21 cellular contexts compared by ENCODE assay signal in the genomic region with DNA sequence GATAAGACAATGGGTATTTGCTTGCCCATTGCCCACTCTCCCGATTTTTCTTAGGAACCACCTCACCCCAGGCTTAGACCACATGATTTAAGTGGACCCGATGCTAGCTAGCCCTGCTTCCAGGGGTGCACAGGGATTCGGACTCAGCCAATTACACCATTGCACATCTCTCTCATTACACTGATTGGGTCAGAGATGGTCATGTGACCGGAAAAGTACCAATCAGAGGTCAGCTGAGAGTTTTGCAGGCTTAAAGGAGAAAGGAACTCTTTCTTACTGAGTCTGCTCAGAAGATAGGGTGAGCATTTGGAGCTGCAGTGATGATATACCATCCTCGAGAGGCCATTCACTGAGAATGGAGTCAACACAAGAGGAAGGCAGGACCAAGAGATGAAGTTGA. TPM values are rescaled to one million over a fixed set of nuclear protein-coding genes. Genes with fewer than 3 reads are reported as not detected.
DNase-seq lines count a peak whose midpoint lies in the region; ATAC-seq, FAIRE-seq and TF ChIP-seq lines count a peak whose summit lies in the region.
"Had no signal": no experiment of that assay in that cellular context is flagged by ENCODE, and none has a peak within 500 bp of the region (broad histone marks: within the 10 kb centered on the region; RNA-seq: fewer than 3 reads in every experiment).

No MANE protein-coding gene starts in this region.

- H3K27ac ChIP-seq in cardiac muscle cell (peak overlapping the region; percentile 90), left ventricle myocardium inferior (replicated peaks) (no peak overlapping the region), H1 (ENCODE audit: low read depth, low read length) (no peak overlapping the region), thoracic aorta (no peak overlapping the region)
- H3K27ac ChIP-seq: PC-9, RWPE1 had no signal

- H3K27me3 ChIP-seq in cardiac muscle cell (no peaks in the 10 kb centered on the region), left ventricle myocardium inferior (ENCODE audit: low read depth) (peaks cover 26% of the 10 kb centered on the region), H1 (replicated peaks in 1 of 4; ENCODE audit: control insufficient read depth in 3 of 4, extremely low read depth in 1 of 4, insufficient read depth in 3 of 4, low read length in 3 of 4) (no peaks in the 10 kb centered on the region), thoracic aorta (replicated peaks; ENCODE audit: insufficient read depth) (no peaks in the 10 kb centered on the region)
- H3K27me3 ChIP-seq: BLaER1 treated with 17β-estradiol and CSF1 and Interleukin-3, amounts not matched to agents 10 nM and 100 nM had no signal

- no peak overlapping the region for H4K8ac ChIP-seq in H1 (ENCODE audit: extremely low read depth, insufficient read depth, low read length)

- TF ChIP-seq CTCF in cardiac muscle cell (IDR thresholded peaks at IDR 0.05; ENCODE audit: low read depth, low read length) (no peak), left ventricle myocardium inferior (IDR thresholded peaks at IDR 0.05; ENCODE audit: borderline replicate concordance) (no peak), H1 (IDR thresholded peaks at IDR 0.05; ENCODE audit: control extremely low read depth in 1 of 3, insufficient read depth in 1 of 3, low read depth in 1 of 3, low read length in 3 of 3) (no peak), thoracic aorta (IDR thresholded peaks at IDR 0.05) (no peak), GM10248 (IDR thresholded peaks at IDR 0.05; ENCODE audit: control extremely low read depth, extremely low read depth, low read depth, missing control alignments) (no peak)

- H3K9me3 ChIP-seq in cardiac muscle cell (ENCODE audit: low read depth) (no peaks in the 10 kb centered on the region), left ventricle myocardium inferior (replicated peaks) (no peaks in the 10 kb centered on the region), H1 (ENCODE audit: insufficient read depth in 2 of 2, low read depth in 1 of 2, low read length in 1 of 2) (no peaks in the 10 kb centered on the region), thoracic aorta (no peaks in the 10 kb centered on the region)
- H3K9me3 ChIP-seq: BLaER1 treated with 17β-estradiol and CSF1 and Interleukin-3, amounts not matched to agents 10 nM and 100 nM had no signal

- TF ChIP-seq RAD21 in H1 (IDR thresholded peaks at IDR 0.05 in 1 of 2, conservative IDR thresholded peaks at IDR 0.05 in 1 of 2; ENCODE audit: low read depth in 2 of 2, low read length in 2 of 2), result no peak

- H3K4ac ChIP-seq in H1 (replicated peaks; ENCODE audit: insufficient read length, low read depth, low read length), result no peak overlapping the region

- no peak overlapping the region for H2BK12ac ChIP-seq in H1 (ENCODE audit: low read depth, low read length)

- CTCF ChIA-PET in H1 (lab: Charles Lee; ENCODE audit: partially characterized antibody), result interaction anchor here (1.1 to 1.7 kb wide), 2 partner anchors 14 to 25 kb away, joined by 3 to 4 read pairs; no protein-coding TSS in a partner anchor
- CTCF ChIA-PET in GM10248 (lab: Yijun Ruan, JAX), result interaction anchor here (1.1 to 2.2 kb wide), 2 partner anchors 9 to 43 kb away, joined by 4 to 7 read pairs; no protein-coding TSS in a partner anchor

- no peaks in the 10 kb centered on the region for H3K79me2 ChIP-seq in H1 (ENCODE audit: control insufficient read depth in 1 of 2, insufficient read depth in 2 of 2, low read length in 2 of 2)

- no peak for TF ChIP-seq EP300 in H1 (IDR thresholded peaks at IDR 0.05; ENCODE audit: borderline replicate concordance in 1 of 2, low read depth in 2 of 2, low read length in 2 of 2)

- H3K23me2 ChIP-seq in H1 (ENCODE audit: low read depth, low read length), result no peaks in the 10 kb centered on the region; the same call in 1 of the 2 replicates

- no peak overlapping the region for H4K91ac ChIP-seq in H1 (replicated peaks; ENCODE audit: insufficient read length, low read length)

- ATAC-seq in thoracic aorta (ENCODE audit: insufficient number of reproducible peaks, low FRiP score, low read depth) (peak; percentile 63), HG02763 (IDR thresholded peaks at IDR 0.05; ENCODE audit: unreplicated experiment) (no peak)
- ATAC-seq: HepG2 had no signal

- H4K20me1 ChIP-seq in H1 (replicated peaks in 1 of 2; ENCODE audit: control insufficient read depth in 1 of 2, insufficient read depth in 2 of 2, low read length in 2 of 2), result no peaks in the 10 kb centered on the region
- H4K20me1 ChIP-seq: BLaER1 treated with 17β-estradiol and CSF1 and Interleukin-3, amounts not matched to agents 10 nM and 100 nM had no signal

- no peak overlapping the region for H2BK15ac ChIP-seq in H1 (ENCODE audit: low read length)

- no peak overlapping the region for H3K56ac ChIP-seq in H1 (replicated peaks; ENCODE audit: insufficient read length, low read depth, low read length)

- no peak overlapping the region for H3K4me3 ChIP-seq in cardiac muscle cell
- no peak overlapping the region for H3K4me3 ChIP-seq in left ventricle myocardium inferior
- H3K4me3 ChIP-seq in H1 (ENCODE audit: extremely low read depth in 1 of 4, insufficient read depth in 2 of 4, low read depth in 3 of 4, low read length in 4 of 4), result no peak overlapping the region
- H3K4me3 ChIP-seq in thoracic aorta, result no peak overlapping the region
- H3K4me3 ChIP-seq: BLaER1 treated with 17β-estradiol and CSF1 and Interleukin-3, amounts not matched to agents 10 nM and 100 nM; PC-9 had no signal

- TF ChIP-seq POLR2A in H1 (IDR thresholded peaks at IDR 0.05; ENCODE audit: control extremely low read depth in 1 of 2, low read depth in 2 of 2, low read length in 2 of 2), result no peak

- POLR2A ChIA-PET in H1 (lab: Charles Lee; ENCODE audit: partially characterized antibody), result no interaction called here
- POLR2A ChIA-PET in GM10248 (lab: Yijun Ruan, JAX), result no interaction called here

- H3K79me1 ChIP-seq in H1 (ENCODE audit: low read depth, low read length), result no peaks in the 10 kb centered on the region

- 85% methylated on average over 5 of the region's 5 CpGs; no CpG with 5 or more reads in 1 of the 2 experiments for WGBS in H1 (ENCODE audit: extremely low coverage in 1 of 2, insufficient coverage in 1 of 2, insufficient read length in 1 of 2, insufficient replicate concordance in 2 of 2, low coverage in 1 of 2, low lambda C conversion rate in 2 of 2, missing lambda C conversion rate in 1 of 2), 2 experiments

- H2AK5ac ChIP-seq in H1 (ENCODE audit: low read depth, low read length), result no peak overlapping the region

- no peak overlapping the region for H4K5ac ChIP-seq in H1 (ENCODE audit: insufficient read length, low read depth, low read length)

- H3K36me3 ChIP-seq in cardiac muscle cell (no peaks in the 10 kb centered on the region), left ventricle myocardium inferior (no peaks in the 10 kb centered on the region), H1 (ENCODE audit: control insufficient read depth in 2 of 4, insufficient read depth in 4 of 4, low read length in 3 of 4) (no peaks in the 10 kb centered on the region), thoracic aorta (peaks cover 3% of the 10 kb centered on the region)
- H3K36me3 ChIP-seq: BLaER1 treated with 17β-estradiol and CSF1 and Interleukin-3, amounts not matched to agents 10 nM and 100 nM had no signal

- H2BK5ac ChIP-seq in H1 (ENCODE audit: low read depth, low read length), result no peak overlapping the region

- no peak overlapping the region for H3K4me2 ChIP-seq in H1 (ENCODE audit: insufficient read depth in 1 of 2, low read depth in 2 of 2, low read length in 2 of 2)
- H3K4me2 ChIP-seq: PC-9 had no signal

- H3K14ac ChIP-seq in H1 (ENCODE audit: insufficient read length), result no peak overlapping the region

- H3K18ac ChIP-seq in H1 (ENCODE audit: extremely low read depth, low read length), result no peak overlapping the region

- H2AFZ ChIP-seq in H1 (ENCODE audit: low read length), result no peak overlapping the region
- H2AFZ ChIP-seq: PC-9 had no signal

- H3K9ac ChIP-seq in H1 (replicated peaks in 1 of 4; ENCODE audit: extremely low read depth in 1 of 4, low read depth in 3 of 4, low read length in 3 of 4), result no peak overlapping the region
- H3K9ac ChIP-seq: BLaER1 treated with 17β-estradiol and CSF1 and Interleukin-3, amounts not matched to agents 10 nM and 100 nM had no signal

- H3K4me1 ChIP-seq in cardiac muscle cell (ENCODE audit: low read depth), result peaks cover 39% of the 10 kb centered on the region
- H3K4me1 ChIP-seq in left ventricle myocardium inferior, result no peaks in the 10 kb centered on the region
- peaks cover 0 to 2% (median 0%) of the 10 kb centered on the region in 4 experiments; a peak in 1 of 7 replicates for H3K4me1 ChIP-seq in H1 (replicated peaks in 1 of 4; ENCODE audit: control insufficient read depth in 3 of 4, insufficient read depth in 4 of 4, low read length in 3 of 4)
- H3K4me1 ChIP-seq in thoracic aorta (ENCODE audit: control insufficient read depth in 1 of 2, low read depth in 2 of 2), result no peaks in the 10 kb centered on the region

- no peak for FAIRE-seq in H1 (lab: Jason Lieb, UNC)
- FAIRE-seq: HepG2 had no signal

- DNase-seq in cardiac muscle cell (ENCODE audit: low read depth in 1 of 2, low spot score in 1 of 2), result peak in 1 of 2 donors; percentile 13
- no peak for DNase-seq in left ventricle myocardium inferior
- peak; percentile 22 for DNase-seq in NCI-H82 treated with DMSO at 0.1 percent for 48 hours (lab: John Stamatoyannopoulos, UW; ENCODE audit: unreplicated experiment)
- DNase-seq in H1 (ENCODE audit: low read depth in 1 of 2, low spot score in 2 of 2), result no peak
- no peak for DNase-seq in thoracic aorta (ENCODE audit: low spot score)
- no peak for DNase-seq in AML-193 (lab: John Stamatoyannopoulos, UW)
- DNase-seq in GM10248 (ENCODE audit: extremely low spot score), result no peak
- DNase-seq: 8988T, DND-41, GOT3, NCI-H1048, NCI-H1436, NCI-H1930, NCI-H226, PC-9, SIG-M5 had no signal

- intact Hi-C loops in left ventricle myocardium inferior (cut with micrococcal nuclease), result no loop called here

- no peak overlapping the region for H2BK20ac ChIP-seq in H1 (ENCODE audit: low read length)

- H3K23ac ChIP-seq in H1 (ENCODE audit: insufficient read length), result no peak overlapping the region

- no peak overlapping the region for H2BK120ac ChIP-seq in H1 (replicated peaks; ENCODE audit: low read depth, low read length)

TF ChIP-seq in H1, 55 proteins besides CTCF, POLR2A, EP300 and RAD21 (continues in another document):
- no peak for TF ChIP-seq ZNF274 (IDR thresholded peaks at IDR 0.05; ENCODE audit: borderline replicate concordance, extremely low read depth, low read length)

RNA-seq across cellular contexts. Expression of gene ANKK1, which starts 12.2 kb away (rescaled TPM):
- total RNA-seq in cardiac muscle cell (0.09 and 0.18 TPM in 2 replicates), left ventricle myocardium inferior (not detected), thoracic aorta (under 1 TPM; 0.49 to 0.68 TPM)
- polyA plus RNA-seq in cardiac muscle cell (not detected in 2 replicates), H1 (2011; rRNA removed) (0.11 and 0.38 TPM in 2 replicates)
- total RNA-seq in H1 (2021; fragmentation: NEBNext Ultra II Directional; extraction: Animal tissue kit (Norgen Biotek cat#: 25700)), result not detected in 2 replicates
- polyA plus RNA-seq in H1 (2011; cell fraction: cytosol; rRNA removed), result 0.31 TPM
- polyA plus RNA-seq in H1 (2011; cell fraction: nucleus; rRNA removed), result 0.60 TPM
- polyA plus RNA-seq in H1 (2012, experiment 1 of 2), result 0.07 to 0.22 TPM in 2 of 4 replicates, not detected in the others
- 0.05 TPM for polyA plus RNA-seq in H1 (2012, experiment 2 of 2)
- polyA plus RNA-seq in H1 (2013, experiment 1 of 2), result 0.02 TPM
- 0.02 TPM for polyA plus RNA-seq in H1 (2013, experiment 2 of 2)
- polyA minus RNA-seq in H1 (2011; rRNA and poly(A)+ RNA removed), result 0.07 and 0.32 TPM in 2 replicates
- not detected for polyA minus RNA-seq in H1 (2011; cell fraction: cytosol; rRNA and poly(A)+ RNA removed)
- polyA minus RNA-seq in H1 (2011; cell fraction: nucleus; rRNA and poly(A)+ RNA removed), result 0.20 TPM
- total RNA-seq: G401, PC-9 had no signal
